ENCODE assay signal across 8 cellular contexts in genomic region chr10:96370575-96371157, GRCh38. TPM values are rescaled to one million over a fixed set of nuclear protein-coding genes. Genes with fewer than 3 reads are reported as not detected.
DNase-seq lines count a peak whose midpoint lies in the region; ATAC-seq and TF ChIP-seq lines count a peak whose summit lies in the region.

No MANE protein-coding gene starts in this region.

- TF ChIP-seq CTCF in hepatocyte (IDR thresholded peaks at IDR 0.05; ENCODE audit: poor library complexity) = peak; percentile 65
- TF ChIP-seq CTCF in smooth muscle cell (IDR thresholded peaks at IDR 0.05; ENCODE audit: borderline replicate concordance, insufficient read depth, poor library complexity, severe bottlenecking) = peak; percentile 84

- no peaks in the 10 kb centered on the region for H3K9me3 ChIP-seq in hepatocyte (ENCODE audit: low read depth)
- H3K9me3 ChIP-seq in smooth muscle cell (replicated peaks; ENCODE audit: low read depth) = no peaks in the 10 kb centered on the region

- H3K4me3 ChIP-seq in hepatocyte = no peak overlapping the region
- H3K4me3 ChIP-seq in smooth muscle cell = no peak overlapping the region

- no peaks in the 10 kb centered on the region for H3K9me2 ChIP-seq in hepatocyte (replicated peaks; ENCODE audit: insufficient read depth)

- H3K79me2 ChIP-seq in hepatocyte = no peaks in the 10 kb centered on the region
- no peaks in the 10 kb centered on the region for H3K79me2 ChIP-seq in smooth muscle cell (ENCODE audit: low read depth)

- in situ Hi-C loops in KBM-7 (cut with MboI; ENCODE audit: low pct_unique_long_range_greater_than_20kb, low sequenced_read_pairs) = no loop called here

- H3K27me3 ChIP-seq in hepatocyte = no peaks in the 10 kb centered on the region
- H3K27me3 ChIP-seq in smooth muscle cell (ENCODE audit: low read depth) = no peaks in the 10 kb centered on the region

- DNase-seq in DMS79 (lab: John Stamatoyannopoulos, UW) = peak; percentile 2
- peak; percentile 75 for DNase-seq in KBM-7
- DNase-seq in amygdala (lab: John Stamatoyannopoulos, UW) = peak in 38 of 56 donors; percentile 11 to 77 (median 36)
- DNase-seq in hepatocyte (ENCODE audit: low spot score) = peak; percentile 45
- peak; percentile 5 for DNase-seq in smooth muscle cell (lab: John Stamatoyannopoulos, UW; ENCODE audit: unreplicated experiment)

- ATAC-seq in SK-N-SH treated with all-trans-retinoic acid at 6 μM for 48 hours (peak; percentile 67), GM19324 (IDR thresholded peaks at IDR 0.05; ENCODE audit: low FRiP score, unreplicated experiment) (no peak), HG03139 (IDR thresholded peaks at IDR 0.05; ENCODE audit: unreplicated experiment) (no peak)

- 39% methylated on average over 16 of the region's 16 CpGs for WGBS in hepatocyte (ENCODE audit: low lambda C conversion rate, missing lambda C conversion rate)
- 36% methylated on average over 16 of the region's 16 CpGs for WGBS in smooth muscle cell (ENCODE audit: low lambda C conversion rate)

- H4K20me1 ChIP-seq in hepatocyte (ENCODE audit: insufficient read depth, poor library complexity, severe bottlenecking) (no peaks in the 10 kb centered on the region), smooth muscle cell (ENCODE audit: low read depth) (no peaks in the 10 kb centered on the region)

- no peak overlapping the region for H3K27ac ChIP-seq in hepatocyte
- no peak overlapping the region for H3K27ac ChIP-seq in smooth muscle cell (ENCODE audit: low read depth)

- H3K9ac ChIP-seq in smooth muscle cell (ENCODE audit: low read depth) = no peak overlapping the region

- no peak overlapping the region for H2AFZ ChIP-seq in hepatocyte
- H2AFZ ChIP-seq in smooth muscle cell (ENCODE audit: low read depth) = no peak overlapping the region

- H3K4me1 ChIP-seq in hepatocyte (ENCODE audit: insufficient read depth) (no peaks in the 10 kb centered on the region), smooth muscle cell (ENCODE audit: low read depth) (peaks cover 4% of the 10 kb centered on the region)

- H3K36me3 ChIP-seq in hepatocyte (replicated peaks; ENCODE audit: insufficient read depth, low read depth) (no peaks in the 10 kb centered on the region), smooth muscle cell (ENCODE audit: low read depth) (no peaks in the 10 kb centered on the region)

- H3K4me2 ChIP-seq in hepatocyte (no peak overlapping the region), smooth muscle cell (no peak overlapping the region)

- no peaks in the 10 kb centered on the region for H3F3A ChIP-seq in smooth muscle cell (ENCODE audit: low read depth)

TF ChIP-seq in SK-N-SH treated with all-trans-retinoic acid at 6 μM for 48 hours, 23 proteins besides CTCF, POLR2A, EP300 and RAD21:
- TF ChIP-seq POU6F1 (CRISPR knock-in tag; IDR thresholded peaks at IDR 0.05; ENCODE audit: borderline replicate concordance, low read depth) = no peak
- no peak for TF ChIP-seq CSDC2 (CRISPR knock-in tag; IDR thresholded peaks at IDR 0.05)
- no peak for TF ChIP-seq CSRNP3 (CRISPR knock-in tag; IDR thresholded peaks at IDR 0.05)
- TF ChIP-seq CREB5 (CRISPR knock-in tag; IDR thresholded peaks at IDR 0.05; ENCODE audit: low read depth) = no peak
- no peak for TF ChIP-seq ZNF70 (CRISPR knock-in tag; IDR thresholded peaks at IDR 0.05)
- TF ChIP-seq PPARA (CRISPR knock-in tag; IDR thresholded peaks at IDR 0.05; ENCODE audit: borderline replicate concordance) = no peak
- no peak for TF ChIP-seq PATZ1 (CRISPR knock-in tag; IDR thresholded peaks at IDR 0.05; ENCODE audit: borderline replicate concordance)
- TF ChIP-seq TOX (CRISPR knock-in tag; IDR thresholded peaks at IDR 0.05; ENCODE audit: borderline replicate concordance) = no peak
- TF ChIP-seq ZFP30 (CRISPR knock-in tag; IDR thresholded peaks at IDR 0.05) = no peak
- TF ChIP-seq ARNTL (CRISPR knock-in tag; IDR thresholded peaks at IDR 0.05; ENCODE audit: borderline replicate concordance, low read depth) = no peak
- TF ChIP-seq ISL1 (CRISPR knock-in tag; IDR thresholded peaks at IDR 0.05) = no peak
- no peak for TF ChIP-seq ZNF565 (CRISPR knock-in tag; conservative IDR thresholded peaks at IDR 0.05; ENCODE audit: low read depth)
- no peak for TF ChIP-seq ZFP3 (CRISPR knock-in tag; IDR thresholded peaks at IDR 0.05)
- TF ChIP-seq GLIS3 (CRISPR knock-in tag; IDR thresholded peaks at IDR 0.05) = no peak
- TF ChIP-seq TCF4 (CRISPR knock-in tag; IDR thresholded peaks at IDR 0.05; ENCODE audit: borderline replicate concordance) = no peak

RNA-seq across cellular contexts. Expression of gene OPALIN, which starts 11.9 kb away (rescaled TPM):
- total RNA-seq in hepatocyte (not detected in 2 replicates), smooth muscle cell (not detected in 2 replicates)
- polyA plus RNA-seq in hepatocyte (not detected in 2 replicates), smooth muscle cell (not detected in 2 replicates)

Comparison
In these comparisons a context has a peak if more than half of its experiments do, and no peak if none do; other contexts are left out.
1. DNase-seq: peak in every context shown above with its lines; median percentile 75 in KBM-7; 45 in hepatocyte; 36 in amygdala; 5 in smooth muscle cell; 2 in DMS79.